Comparison of ENCODE assay signal across 16 cellular contexts in the genomic region with DNA sequence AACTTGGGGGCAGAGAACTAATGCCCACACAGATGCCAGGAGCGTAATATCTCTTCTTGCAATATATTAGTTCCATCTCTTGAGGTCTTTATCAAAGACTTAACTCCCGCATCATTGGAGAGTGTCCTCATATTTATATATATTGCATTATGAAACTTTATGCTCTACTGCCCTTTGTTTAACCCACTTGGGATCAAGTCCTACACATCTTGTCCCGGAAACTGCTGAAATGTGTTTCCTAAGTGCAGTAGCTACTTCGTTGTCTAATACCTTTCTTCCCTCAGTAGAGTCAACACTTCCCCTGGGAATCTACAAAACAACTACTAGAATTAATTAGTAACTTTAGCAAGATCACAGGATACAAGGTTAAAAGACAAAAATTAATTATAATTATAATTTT.
"Had no signal": no experiment of that assay in that cellular context is flagged by ENCODE, and none has a peak within 500 bp of the region (broad histone marks: within the 10 kb centered on the region; RNA-seq: fewer than 3 reads in every experiment).

No MANE protein-coding gene starts in this region.

- H3K27ac ChIP-seq: gastroesophageal sphincter, tibial nerve, uterus had no signal

- H3K36me3 ChIP-seq: gastroesophageal sphincter, sigmoid colon, tibial nerve, uterus had no signal

- H3K9me3 ChIP-seq: gastroesophageal sphincter, mucosa of descending colon, sigmoid colon, tibial nerve, uterus had no signal

- H3K4me1 ChIP-seq: gastroesophageal sphincter, tibial nerve, uterus had no signal

- DNase-seq: activated CD4-positive, alpha-beta memory T cell treated with anti-CD3 and anti-CD28 coated beads, Interleukin-2, amount 10 ng/mL, durations not matched to agents 7 days and 5 days; activated CD4-positive, alpha-beta T cell treated with anti-CD3 and anti-CD28 coated beads for 48 hours; activated CD4-positive, CD25-positive, alpha-beta regulatory T cell; activated CD8-positive, alpha-beta memory T cell treated with anti-CD3 and anti-CD28 coated beads, Interleukin-2, amount 10 ng/mL, durations not matched to agents 7 days and 5 days; amygdala; central memory CD4-positive, alpha-beta T cell; immature natural killer cell; natural killer cell; stimulated activated CD4-positive, alpha-beta T cell treated with anti-CD3 and anti-CD28 coated beads, Interleukin-2, amount 100 ng/mL, for 24 hours; stimulated activated naive CD8-positive, alpha-beta T cell treated with anti-CD3 and anti-CD28 coated beads, Interleukin-15, Interleukin-2, amounts not matched to agents 100 U/mL and 50 U/mL, for 24 hours; T1000 had no signal

- H3K4me3 ChIP-seq: gastroesophageal sphincter, mucosa of descending colon, sigmoid colon, tibial nerve, uterus had no signal

- H3K27me3 ChIP-seq: gastroesophageal sphincter, sigmoid colon, tibial nerve, uterus had no signal
